Comparison of ENCODE assay signal across 10 cellular contexts in genomic region chr6:146027586-146028249, GRCh38. TPM values are rescaled to one million over a fixed set of nuclear protein-coding genes. Genes with fewer than 3 reads are reported as not detected.
DNase-seq lines count a peak whose midpoint lies in the region; ATAC-seq, FAIRE-seq and TF ChIP-seq lines count a peak whose summit lies in the region.
"Had no signal": no experiment of that assay in that cellular context is flagged by ENCODE, and none has a peak within 500 bp of the region (broad histone marks: within the 10 kb centered on the region; RNA-seq: fewer than 3 reads in every experiment).

No MANE protein-coding gene starts in this region.

- no peak overlapping the region for H3K23ac ChIP-seq in H1 (ENCODE audit: insufficient read length)

- intact Hi-C loops in esophagus muscularis mucosa (cut with DNase I): no loop called here

- H4K20me1 ChIP-seq in H1 (replicated peaks in 1 of 2; ENCODE audit: control insufficient read depth in 1 of 2, insufficient read depth in 2 of 2, low read length in 2 of 2): no peaks in the 10 kb centered on the region
- H4K20me1 ChIP-seq in neural progenitor cell (ENCODE audit: low read depth): peaks cover 3% of the 10 kb centered on the region

- peak; percentile 56 to 60 for TF ChIP-seq RAD21 in H1 (IDR thresholded peaks at IDR 0.05 in 1 of 2, conservative IDR thresholded peaks at IDR 0.05 in 1 of 2; ENCODE audit: low read depth in 2 of 2, low read length in 2 of 2)

- H3K9ac ChIP-seq in H1 (replicated peaks in 1 of 4; ENCODE audit: extremely low read depth in 1 of 4, low read depth in 3 of 4, low read length in 3 of 4) (no peak overlapping the region; a peak in 1 of 7 replicates), neural progenitor cell (no peak overlapping the region)

- H3K9me3 ChIP-seq in H1 (ENCODE audit: insufficient read depth in 2 of 2, low read depth in 1 of 2, low read length in 1 of 2): no peaks in the 10 kb centered on the region
- H3K9me3 ChIP-seq in neural progenitor cell (ENCODE audit: low read depth): no peaks in the 10 kb centered on the region
- no peaks in the 10 kb centered on the region for H3K9me3 ChIP-seq in esophagus muscularis mucosa
- no peaks in the 10 kb centered on the region for H3K9me3 ChIP-seq in HAP-1

- no peak overlapping the region for H3K56ac ChIP-seq in H1 (replicated peaks; ENCODE audit: insufficient read length, low read depth, low read length)

- ATAC-seq in GM21515 (IDR thresholded peaks at IDR 0.05; ENCODE audit: unreplicated experiment): no peak

- peaks cover 3% of the 10 kb centered on the region for H3K9me3 Mint-ChIP-seq in neural progenitor cell

- POLR2A ChIA-PET in H1 (lab: Charles Lee; ENCODE audit: partially characterized antibody): interaction anchor here (1.0 to 1.2 kb wide), 2 partner anchors 9 to 63 kb away, joined by 4 to 7 read pairs; partner anchors contain the start of gene SHPRH

- no peaks in the 10 kb centered on the region for H3K79me1 ChIP-seq in H1 (ENCODE audit: low read depth, low read length)

- H2AK5ac ChIP-seq in H1 (ENCODE audit: low read depth, low read length): no peak overlapping the region

- peaks cover 22% of the 10 kb centered on the region for H3K4me1 Mint-ChIP-seq in neural progenitor cell

- peak; percentile 29 for DNase-seq in DMS79 treated with DMSO at 0.1 percent for 48 hours (lab: John Stamatoyannopoulos, UW)
- no peak for DNase-seq in DMS79 (lab: John Stamatoyannopoulos, UW)
- peak; percentile 17 for DNase-seq in NCI-H1417 treated with DMSO at 0.1 percent for 48 hours (lab: John Stamatoyannopoulos, UW)
- DNase-seq in H1 (ENCODE audit: low read depth in 1 of 2, low spot score in 2 of 2): peak in 1 of 2 experiments; percentile 60
- DNase-seq in neural progenitor cell (ENCODE audit: low spot score): peak; percentile 71
- DNase-seq in esophagus muscularis mucosa (ENCODE audit: extremely low spot score): no peak
- DNase-seq in HAP-1 (ENCODE audit: low spot score in 2 of 2): no peak
- DNase-seq: cortex of kidney, NCI-H2029 had no signal

- no peak overlapping the region for H2BK5ac ChIP-seq in H1 (ENCODE audit: low read depth, low read length)

- H3K79me2 ChIP-seq in H1 (ENCODE audit: control insufficient read depth in 1 of 2, insufficient read depth in 2 of 2, low read length in 2 of 2): no peaks in the 10 kb centered on the region
- H3K79me2 ChIP-seq in neural progenitor cell (ENCODE audit: low read depth): no peaks in the 10 kb centered on the region

- H3F3A ChIP-seq in neural progenitor cell (ENCODE audit: low read depth): no peaks in the 10 kb centered on the region

- no peak overlapping the region for H3K18ac ChIP-seq in H1 (ENCODE audit: extremely low read depth, low read length)

- no peak overlapping the region for H3K27ac Mint-ChIP-seq in neural progenitor cell

- H3K4me3 ChIP-seq in H1 (ENCODE audit: extremely low read depth in 1 of 4, insufficient read depth in 2 of 4, low read depth in 3 of 4, low read length in 4 of 4) (peak overlapping the region; percentile 59 to 69 (median 65)), neural progenitor cell (peak overlapping the region; percentile 56), esophagus muscularis mucosa (no peak overlapping the region), HAP-1 (no peak overlapping the region)

- peaks cover 27% of the 10 kb centered on the region for H3K27me3 Mint-ChIP-seq in neural progenitor cell (ENCODE audit: insufficient read depth, low read depth)

- H2AFZ ChIP-seq in H1 (ENCODE audit: low read length) (peak overlapping the region; percentile 74), neural progenitor cell (replicated peaks) (no peak overlapping the region)

- no peak overlapping the region for H3K4ac ChIP-seq in H1 (replicated peaks; ENCODE audit: insufficient read length, low read depth, low read length)

- H3K23me2 ChIP-seq in H1 (ENCODE audit: low read depth, low read length): peaks cover 10% of the 10 kb centered on the region

- no peak overlapping the region for H2BK120ac ChIP-seq in H1 (replicated peaks; ENCODE audit: low read depth, low read length)

- no peak overlapping the region for H2BK20ac ChIP-seq in H1 (ENCODE audit: low read length)

- no peaks in the 10 kb centered on the region for H3K36me3 ChIP-seq in H1 (ENCODE audit: control insufficient read depth in 2 of 4, insufficient read depth in 4 of 4, low read length in 3 of 4)
- no peaks in the 10 kb centered on the region for H3K36me3 ChIP-seq in neural progenitor cell
- no peaks in the 10 kb centered on the region for H3K36me3 ChIP-seq in esophagus muscularis mucosa
- H3K36me3 ChIP-seq in HAP-1 (replicated peaks): no peaks in the 10 kb centered on the region

- TF ChIP-seq CTCF in H1 (IDR thresholded peaks at IDR 0.05; ENCODE audit: control extremely low read depth in 1 of 3, insufficient read depth in 1 of 3, low read depth in 1 of 3, low read length in 3 of 3) (peak in 2 of 3 experiments; percentile 26 to 36; a peak in 3 of 4 replicates), neural progenitor cell (IDR thresholded peaks at IDR 0.05) (peak; percentile 55), esophagus muscularis mucosa (IDR thresholded peaks at IDR 0.05) (no peak)

- H3K4me3 Mint-ChIP-seq in neural progenitor cell: peak overlapping the region; percentile 87

- no peak overlapping the region for H4K5ac ChIP-seq in H1 (ENCODE audit: insufficient read length, low read depth, low read length)

- peak overlapping the region; percentile 90 to 94 for H3K4me2 ChIP-seq in H1 (ENCODE audit: insufficient read depth in 1 of 2, low read depth in 2 of 2, low read length in 2 of 2)
- H3K4me2 ChIP-seq in neural progenitor cell: peak overlapping the region; percentile 95

- H3K4me1 ChIP-seq in H1 (replicated peaks in 1 of 4; ENCODE audit: control insufficient read depth in 3 of 4, insufficient read depth in 4 of 4, low read length in 3 of 4): peaks cover 0 to 2% (median 0%) of the 10 kb centered on the region in 4 experiments; a peak in 3 of 7 replicates
- no peaks in the 10 kb centered on the region for H3K4me1 ChIP-seq in neural progenitor cell
- peaks cover 0 to 9% (median 3%) of the 10 kb centered on the region in 4 donors for H3K4me1 ChIP-seq in esophagus muscularis mucosa
- H3K4me1 ChIP-seq in HAP-1: no peaks in the 10 kb centered on the region

- H3K27me3 ChIP-seq in H1 (replicated peaks in 1 of 4; ENCODE audit: control insufficient read depth in 3 of 4, extremely low read depth in 1 of 4, insufficient read depth in 3 of 4, low read length in 3 of 4) (peaks cover 0 to 5% (median 2%) of the 10 kb centered on the region in 4 experiments; a peak in 3 of 7 replicates), neural progenitor cell (peaks cover 56% of the 10 kb centered on the region), esophagus muscularis mucosa (peaks cover 0 to 44% (median 12%) of the 10 kb centered on the region in 4 donors), HAP-1 (ENCODE audit: low read depth) (no peaks in the 10 kb centered on the region)

- no peak overlapping the region for H4K8ac ChIP-seq in H1 (ENCODE audit: extremely low read depth, insufficient read depth, low read length)

- no peak overlapping the region for H4K91ac ChIP-seq in H1 (replicated peaks; ENCODE audit: insufficient read length, low read length)

- FAIRE-seq in H1 (lab: Jason Lieb, UNC): no peak

- TF ChIP-seq POLR2A in H1 (IDR thresholded peaks at IDR 0.05; ENCODE audit: control extremely low read depth in 1 of 2, low read depth in 2 of 2, low read length in 2 of 2) (no peak), esophagus muscularis mucosa (IDR thresholded peaks at IDR 0.05; ENCODE audit: low read depth) (no peak)

- no peak overlapping the region for H2BK12ac ChIP-seq in H1 (ENCODE audit: low read depth, low read length)

- H3K27ac ChIP-seq in H1 (ENCODE audit: low read depth, low read length): no peak overlapping the region
- H3K27ac ChIP-seq in neural progenitor cell: no peak overlapping the region
- no peak overlapping the region for H3K27ac ChIP-seq in esophagus muscularis mucosa (replicated peaks in 1 of 4)

- no peaks in the 10 kb centered on the region for H3K36me3 Mint-ChIP-seq in neural progenitor cell

- WGBS in H1 (ENCODE audit: extremely low coverage in 1 of 2, insufficient coverage in 1 of 2, insufficient read length in 1 of 2, insufficient replicate concordance in 2 of 2, low coverage in 1 of 2, low lambda C conversion rate in 2 of 2, missing lambda C conversion rate in 1 of 2), 2 experiments: 2% methylated on average over 26 of the region's 31 CpGs; no CpG with 5 or more reads in 1 of the 2 experiments
- 4% methylated on average over 31 of the region's 31 CpGs for WGBS in esophagus muscularis mucosa

- no peak overlapping the region for H2BK15ac ChIP-seq in H1 (ENCODE audit: low read length)

- no peak overlapping the region for H3K14ac ChIP-seq in H1 (ENCODE audit: insufficient read length)

- in situ Hi-C loops in HAP-1 (cut with MboI; ENCODE audit: low sequenced_read_pairs): no loop called here

- CTCF ChIA-PET in H1 (lab: Charles Lee; ENCODE audit: partially characterized antibody): interaction anchor here (0.5 to 2.0 kb wide), 6 partner anchors 11 to 106 kb away, joined by 3 to 11 read pairs (median 4); no protein-coding TSS in a partner anchor

- no peak for TF ChIP-seq EP300 in H1 (IDR thresholded peaks at IDR 0.05; ENCODE audit: borderline replicate concordance in 1 of 2, low read depth in 2 of 2, low read length in 2 of 2)
- TF ChIP-seq EP300 in esophagus muscularis mucosa (IDR thresholded peaks at IDR 0.05): no peak

TF ChIP-seq in H1, 55 proteins besides CTCF, POLR2A, EP300 and RAD21 (continues in another document):
- TF ChIP-seq RXRA (IDR thresholded peaks at IDR 0.05; ENCODE audit: insufficient read depth, low read depth, low read length): no peak
- TF ChIP-seq ASH2L (IDR thresholded peaks at IDR 0.05; ENCODE audit: low read length): peak; percentile 71
- TF ChIP-seq CHD1 (IDR thresholded peaks at IDR 0.05; ENCODE audit: low read depth, low read length): no peak
- TF ChIP-seq KDM4A (IDR thresholded peaks at IDR 0.05; ENCODE audit: low read depth, low read length, severe bottlenecking): peak; percentile 61

RNA-seq across cellular contexts. Expression of gene GRM1, which starts 1.1 kb away (rescaled TPM):
- 0.78 and 1.3 TPM in 2 replicates for total RNA-seq in H1 (2021; fragmentation: NEBNext Ultra II Directional; extraction: Animal tissue kit (Norgen Biotek cat#: 25700))
- 0.15 and 0.33 TPM in 2 replicates for polyA plus RNA-seq in H1 (2011; rRNA removed)
- 0.18 TPM for polyA plus RNA-seq in H1 (2011; cell fraction: cytosol; rRNA removed)
- 0.50 TPM for polyA plus RNA-seq in H1 (2011; cell fraction: nucleus; rRNA removed)
- polyA plus RNA-seq in H1 (2012, experiment 1 of 2): 0.11 to 0.28 TPM (median 0.15 TPM) in 4 replicates
- not detected for polyA plus RNA-seq in H1 (2012, experiment 2 of 2)
- polyA plus RNA-seq in H1 (2013, experiment 1 of 2): 0.34 TPM
- polyA plus RNA-seq in H1 (2013, experiment 2 of 2): 0.35 TPM
- polyA minus RNA-seq in H1 (2011; rRNA and poly(A)+ RNA removed): 1.4 and 1.8 TPM in 2 replicates
- 0.95 TPM for polyA minus RNA-seq in H1 (2011; cell fraction: cytosol; rRNA and poly(A)+ RNA removed)
- polyA minus RNA-seq in H1 (2011; cell fraction: nucleus; rRNA and poly(A)+ RNA removed): 2.5 TPM
- 0.50 and 0.79 TPM in 2 replicates for total RNA-seq in neural progenitor cell (ENCODE audit: low replicate concordance)
- under 1 TPM in 2 of 4 donors, not detected in 2; under 0.01 to 0.19 TPM for total RNA-seq in esophagus muscularis mucosa

Comparison
In these comparisons a context has a peak if more than half of its experiments do, and no peak if none do; other contexts are left out.
1. DNase-seq: peak in DMS79 treated with DMSO at 0.1 percent for 48 hours (single experiment), NCI-H1417 treated with DMSO at 0.1 percent for 48 hours (single experiment) and neural progenitor cell (single experiment); none in DMS79 (single experiment), esophagus muscularis mucosa (single experiment) and HAP-1 (0 of 2).
2. H3K4me3 ChIP-seq: peak in H1 (4 of 4) and neural progenitor cell (single experiment); none in esophagus muscularis mucosa (0 of 4) and HAP-1 (single experiment).
3. CTCF ChIP-seq: peak in H1 (2 of 3) and neural progenitor cell (single experiment); none in esophagus muscularis mucosa (0 of 3).